In genomic region chr2:173502296-173502695, GRCh38 we compare ENCODE assay signal across 34 cellular contexts.
"Had no signal": no experiment of that assay in that cellular context is flagged by ENCODE, and none has a peak within 500 bp of the region (broad histone marks: within the 10 kb centered on the region; RNA-seq: fewer than 3 reads in every experiment).

No MANE protein-coding gene starts in this region.

- DNase-seq: Karpas-422, Kasumi-1, MG63, MM.1S, MV-4-11, NCI-H1048, NCI-H1092, NCI-H1092 treated with DMSO at 0.1 percent for 48 hours, NCI-H1105, NCI-H1105 treated with DMSO at 0.1 percent for 48 hours, NCI-H1417, NCI-H1417 treated with DMSO at 0.1 percent for 48 hours, NCI-H1436, NCI-H1436 treated with DMSO at 0.1 percent for 48 hours, NCI-H146, NCI-H1694, NCI-H1694 treated with DMSO at 0.1 percent for 48 hours, NCI-H187, NCI-H187 treated with DMSO at 0.1 percent for 48 hours, NCI-H1930, NCI-H2029, NCI-H2029 treated with DMSO at 0.1 percent for 48 hours, NCI-H2081, NCI-H2081 treated with DMSO at 0.1 percent for 48 hours, NCI-H2107, NCI-H2171, NCI-H2171 treated with DMSO at 0.1 percent for 48 hours, NCI-H2227 treated with DMSO at 0.1 percent for 48 hours, NCI-H226, NCI-H345, NCI-H446, NCI-H446 treated with DMSO at 0.1 percent for 48 hours, NCI-H510A, NCI-H510A treated with DMSO at 0.1 percent for 48 hours had no signal

- H3K4me3 ChIP-seq: MG63 had no signal

- H3K36me3 ChIP-seq: MG63 had no signal
